ENCODE assay signal across 7 cellular contexts in genomic region chr17:60641810-60642220, GRCh38. TPM values are rescaled to one million over a fixed set of nuclear protein-coding genes. Genes with fewer than 3 reads are reported as not detected.
DNase-seq lines count a peak whose midpoint lies in the region; ATAC-seq and TF ChIP-seq lines count a peak whose summit lies in the region.

No MANE protein-coding gene starts in this region.

- no peaks in the 10 kb centered on the region for H3K27me3 Mint-ChIP-seq in activated naive CD8-positive, alpha-beta T cell treated with anti-CD3 and anti-CD28 coated beads, Interleukin-2, amount 50 U/mL, for 24 hours

- no peak overlapping the region for H3K27ac Mint-ChIP-seq in activated naive CD8-positive, alpha-beta T cell treated with anti-CD3 and anti-CD28 coated beads, Interleukin-2, amount 50 U/mL, for 24 hours

- H3K9ac ChIP-seq in Loucy (ENCODE audit: low read depth, low read length, poor library complexity, severe bottlenecking), result no peak overlapping the region

- no peak overlapping the region for H3K4me3 Mint-ChIP-seq in activated naive CD8-positive, alpha-beta T cell treated with anti-CD3 and anti-CD28 coated beads, Interleukin-2, amount 50 U/mL, for 24 hours

- ATAC-seq in activated naive CD8-positive, alpha-beta T cell treated with anti-CD3 and anti-CD28 coated beads, Interleukin-2, amount 50 U/mL, for 24 hours, result peak; percentile 64
- no peak for ATAC-seq in HG02973 (IDR thresholded peaks at IDR 0.05; ENCODE audit: unreplicated experiment)

- H3K36me3 ChIP-seq in Loucy (ENCODE audit: insufficient read depth, low read length), result peaks cover 41% of the 10 kb centered on the region; the same call in 1 of the 2 replicates
- peaks cover 4% of the 10 kb centered on the region for H3K36me3 ChIP-seq in left ventricle myocardium inferior

- H3K27me3 ChIP-seq in Loucy (ENCODE audit: insufficient read depth, low read length, poor library complexity, severe bottlenecking) (no peaks in the 10 kb centered on the region), left ventricle myocardium inferior (ENCODE audit: low read depth) (no peaks in the 10 kb centered on the region)

- H3K9me3 ChIP-seq in Loucy (ENCODE audit: insufficient read depth, low read depth, low read length) (no peaks in the 10 kb centered on the region), left ventricle myocardium inferior (replicated peaks) (no peaks in the 10 kb centered on the region)

- H3K4me1 Mint-ChIP-seq in activated naive CD8-positive, alpha-beta T cell treated with anti-CD3 and anti-CD28 coated beads, Interleukin-2, amount 50 U/mL, for 24 hours, result peaks cover 11% of the 10 kb centered on the region

- no peak overlapping the region for H3K27ac ChIP-seq in left ventricle myocardium inferior (replicated peaks)

- H3K4me2 ChIP-seq in Loucy (ENCODE audit: low read depth, low read length, poor library complexity, severe bottlenecking), result no peak overlapping the region

- H3K79me2 ChIP-seq in Loucy (ENCODE audit: insufficient read depth, low read length), result peaks cover 47% of the 10 kb centered on the region

- H3K4me1 ChIP-seq in Loucy (ENCODE audit: insufficient read depth, low read length, poor library complexity, severe bottlenecking), result no peaks in the 10 kb centered on the region
- peaks cover 42% of the 10 kb centered on the region for H3K4me1 ChIP-seq in left ventricle myocardium inferior

- no peaks in the 10 kb centered on the region for H3K9me3 Mint-ChIP-seq in activated naive CD8-positive, alpha-beta T cell treated with anti-CD3 and anti-CD28 coated beads, Interleukin-2, amount 50 U/mL, for 24 hours

- peak; percentile 47 for DNase-seq in GM04504 (ENCODE audit: low read depth)
- DNase-seq in RKO (ENCODE audit: low spot score), result peak; percentile 78
- DNase-seq in activated naive CD8-positive, alpha-beta T cell treated with anti-CD3 and anti-CD28 coated beads, Interleukin-2, amount 50 U/mL, for 24 hours, result peak; percentile 34
- no peak for DNase-seq in left ventricle myocardium inferior
- peak; percentile 81 for DNase-seq in renal cortical epithelial cell (ENCODE audit: low read depth)

- H3K4me3 ChIP-seq in Loucy (ENCODE audit: low read length, poor library complexity, severe bottlenecking), result no peak overlapping the region
- H3K4me3 ChIP-seq in left ventricle myocardium inferior, result no peak overlapping the region

- intact Hi-C loops in left ventricle myocardium inferior (cut with micrococcal nuclease), result no loop called here

- peak; percentile 69 for TF ChIP-seq CTCF in Loucy (conservative IDR thresholded peaks at IDR 0.05; ENCODE audit: low read length)
- peak; percentile 57 for TF ChIP-seq CTCF in left ventricle myocardium inferior (IDR thresholded peaks at IDR 0.05; ENCODE audit: borderline replicate concordance)

- no peaks in the 10 kb centered on the region for H3F3A ChIP-seq in Loucy (ENCODE audit: low read depth)

- H3K36me3 Mint-ChIP-seq in activated naive CD8-positive, alpha-beta T cell treated with anti-CD3 and anti-CD28 coated beads, Interleukin-2, amount 50 U/mL, for 24 hours (ENCODE audit: low read depth), result peaks cover 11% of the 10 kb centered on the region

- peaks cover 16% of the 10 kb centered on the region for H4K20me1 ChIP-seq in Loucy (ENCODE audit: insufficient read depth, low read length, poor library complexity, severe bottlenecking)

- H3K9me2 ChIP-seq in Loucy (replicated peaks; ENCODE audit: low read depth, low read length), result no peaks in the 10 kb centered on the region

- no peak overlapping the region for H2AFZ ChIP-seq in Loucy (ENCODE audit: low read length)

RNA-seq across cellular contexts. Expression of gene BCAS3, which starts 35.8 kb away (rescaled TPM):
- total RNA-seq in left ventricle myocardium inferior (16.5 TPM), renal cortical epithelial cell (13.5 and 39.6 TPM in 2 replicates)

RNA-seq across cellular contexts. Expression of gene PPM1D, which starts 41.8 kb away (rescaled TPM):
- 6.8 TPM for total RNA-seq in left ventricle myocardium inferior
- 6.8 and 36.1 TPM in 2 replicates for total RNA-seq in renal cortical epithelial cell
